Comparison of ENCODE assay signal across 9 cellular contexts in genomic region chr1:108814343-108815125, GRCh38. TPM values are rescaled to one million over a fixed set of nuclear protein-coding genes. Genes with fewer than 3 reads are reported as not detected.
A peak's percentile ranks its signal among the peaks of the same experiment; 100 is the strongest.
DNase-seq lines count a peak whose midpoint lies in the region; ATAC-seq, FAIRE-seq and TF ChIP-seq lines count a peak whose summit lies in the region.
"Had no signal": no experiment of that assay in that cellular context is flagged by ENCODE, and none has a peak within 500 bp of the region (broad histone marks: within the 10 kb centered on the region; RNA-seq: fewer than 3 reads in every experiment).

No MANE protein-coding gene starts in this region.

- no peak overlapping the region for H3K9ac ChIP-seq in colonic mucosa (ENCODE audit: low read depth in 2 of 2, low read length in 2 of 2)

- no peak for TF ChIP-seq EP300 in transverse colon (IDR thresholded peaks at IDR 0.05; ENCODE audit: low read depth)

- WGBS in transverse colon (ENCODE audit: low coverage in 1 of 2), 2 donors = 58 to 69% methylated on average over 4 of the region's 4 CpGs

- peak; percentile 9 for DNase-seq in NCI-H146 treated with DMSO at 0.1 percent for 48 hours (lab: John Stamatoyannopoulos, UW; ENCODE audit: unreplicated experiment)
- peak; percentile 33 for DNase-seq in colonic mucosa
- peak; percentile 47 for DNase-seq in midbrain (lab: John Stamatoyannopoulos, UW)
- no peak for DNase-seq in transverse colon
- DNase-seq in H54 (ENCODE audit: insufficient read length, low spot score) = no peak
- DNase-seq in cerebellar nuclear complex (lab: John Stamatoyannopoulos, UW) = no peak
- DNase-seq: right cardiac atrium had no signal

- TF ChIP-seq CTCF in colonic mucosa (IDR thresholded peaks at IDR 0.05) (no peak), transverse colon (IDR thresholded peaks at IDR 0.05) (no peak)

- intact Hi-C loops in colonic mucosa (cut with DNase I) (no loop called here), transverse colon (cut with DNase I; ENCODE audit: low total_unique reads) (no loop called here)

- ATAC-seq in HG03378 (IDR thresholded peaks at IDR 0.05; ENCODE audit: unreplicated experiment) = no peak

- H3K4me1 ChIP-seq in colonic mucosa (no peaks in the 10 kb centered on the region), transverse colon (peaks cover 11 to 32% (median 23%) of the 10 kb centered on the region in 4 donors)

- H3K27me3 ChIP-seq in colonic mucosa (no peaks in the 10 kb centered on the region), transverse colon (no peaks in the 10 kb centered on the region)
- H3K27me3 ChIP-seq: SJSA1 had no signal

- TF ChIP-seq POLR2A in transverse colon (IDR thresholded peaks at IDR 0.05) = no peak
- no peak for TF ChIP-seq POLR2A in H54 (IDR thresholded peaks at IDR 0.05; ENCODE audit: low read depth, low read length)

- in situ Hi-C loops in transverse colon (cut with MboI; ENCODE audit: low pct_ligation_motif_present in 1 of 4, low pct_unique_long_range_greater_than_20kb in 1 of 4, low sequenced_read_pairs in 3 of 4) = loop anchor here in 1 of 4 donors (5.0 kb wide), 1 partner anchor 83 kb away; no protein-coding TSS in a partner anchor

- FAIRE-seq in H54 (lab: Jason Lieb, UNC) = no peak

- H3K9me3 ChIP-seq in colonic mucosa (no peaks in the 10 kb centered on the region), transverse colon (no peaks in the 10 kb centered on the region)
- H3K9me3 ChIP-seq: SJSA1 had no signal

- H3K36me3 ChIP-seq in colonic mucosa (no peaks in the 10 kb centered on the region), transverse colon (peaks cover 0 to 7% (median 0%) of the 10 kb centered on the region in 4 donors)

- H3K27ac ChIP-seq in colonic mucosa (no peak overlapping the region), transverse colon (peak overlapping the region; percentile 81 to 83 (median 82))

- H3K4me3 ChIP-seq in colonic mucosa = no peak overlapping the region
- no peak overlapping the region for H3K4me3 ChIP-seq in transverse colon
- H3K4me3 ChIP-seq: SJSA1 had no signal

RNA-seq across cellular contexts. Expression of gene AKNAD1, which starts 42.4 kb away (rescaled TPM):
- not detected for total RNA-seq in colonic mucosa
- total RNA-seq in transverse colon = not detected
- total RNA-seq: right cardiac atrium had no signal

Comparison
In these comparisons a context has a peak if more than half of its experiments do, and no peak if none do; other contexts are left out.
1. DNase-seq: peak in NCI-H146 treated with DMSO at 0.1 percent for 48 hours (single experiment), colonic mucosa (single experiment) and midbrain (single experiment); none in transverse colon (single experiment), H54 (single experiment) and cerebellar nuclear complex (0 of 2).